ENCODE assay signal across 14 cellular contexts in genomic region chr6:51913265-51913664, GRCh38.
"Had no signal": no experiment of that assay in that cellular context is flagged by ENCODE, and none has a peak within 500 bp of the region (broad histone marks: within the 10 kb centered on the region; RNA-seq: fewer than 3 reads in every experiment).

No MANE protein-coding gene starts in this region.

- DNase-seq: activated CD4-positive, alpha-beta T cell treated with anti-CD3 and anti-CD28 coated beads for 36 hours; activated CD8-positive, alpha-beta memory T cell treated with anti-CD3 and anti-CD28 coated beads, Interleukin-2, amount 50 U/mL, for 4 hours; activated CD8-positive, alpha-beta T cell treated with anti-CD3 and anti-CD28 coated beads for 36 hours; activated naive CD4-positive, alpha-beta T cell treated with anti-CD3 and anti-CD28 coated beads for 36 hours; caudate nucleus; cortex of kidney; effector memory CD4-positive, alpha-beta T cell; left ventricle myocardium inferior; mesenchymal stem cell; nephron progenitor cell; psoas muscle; right lobe of liver; WERI-Rb-1 had no signal

- ATAC-seq: activated CD4-positive, alpha-beta T cell treated with anti-CD3 and anti-CD28 coated beads for 36 hours; activated CD8-positive, alpha-beta T cell treated with anti-CD3 and anti-CD28 coated beads for 36 hours; psoas muscle; right lobe of liver; stimulated activated effector memory CD8-positive, alpha-beta T cell treated with anti-CD3 and anti-CD28 coated beads, Interleukin-12 subunit alpha, Interleukin-12 subunit beta, amount 100 ng/mL, for 72 hours had no signal
